ENCODE assay signal across 15 cellular contexts in genomic region chr2:121196132-121196848, GRCh38.
DNase-seq lines count a peak whose midpoint lies in the region; ATAC-seq, FAIRE-seq and TF ChIP-seq lines count a peak whose summit lies in the region.
"Had no signal": no experiment of that assay in that cellular context is flagged by ENCODE, and none has a peak within 500 bp of the region (broad histone marks: within the 10 kb centered on the region; RNA-seq: fewer than 3 reads in every experiment).

No MANE protein-coding gene starts in this region.

- no peaks in the 10 kb centered on the region for H3K9me1 ChIP-seq in keratinocyte (ENCODE audit: control insufficient read depth, extremely low read depth, insufficient read depth, low read length)

- peak; percentile 51; the same call in 2 of the 3 replicates for ATAC-seq in RWPE2 (ENCODE audit: low read depth)
- no peak for ATAC-seq in HG03196 (IDR thresholded peaks at IDR 0.05; ENCODE audit: unreplicated experiment)

- H3K4me3 Mint-ChIP-seq in activated CD4-positive, alpha-beta memory T cell treated with anti-CD3 and anti-CD28 coated beads for 36 hours = no peak overlapping the region
- H3K4me3 Mint-ChIP-seq: activated naive CD8-positive, alpha-beta T cell treated with anti-CD3 and anti-CD28 coated beads, Interleukin-2, amount 10 ng/mL, durations not matched to agents 7 days and 5 days; mesothelial cell of epicardium had no signal

- H3K27ac ChIP-seq in RWPE2 (ENCODE audit: poor library complexity, severe bottlenecking) = peak overlapping the region; percentile 93
- H3K27ac ChIP-seq in keratinocyte (ENCODE audit: control insufficient read depth, insufficient read depth, low read length) = peak overlapping the region; percentile 91
- peak overlapping the region; percentile 39 for H3K27ac ChIP-seq in temporal lobe (ENCODE audit: low read depth, low read length)
- H3K27ac ChIP-seq: parathyroid adenoma had no signal

- no peaks in the 10 kb centered on the region for H3K27me3 ChIP-seq in RWPE2 (ENCODE audit: insufficient read depth, poor library complexity, severe bottlenecking)
- no peaks in the 10 kb centered on the region for H3K27me3 ChIP-seq in keratinocyte (ENCODE audit: control insufficient read depth, extremely low read depth, insufficient read depth, low read length)
- H3K27me3 ChIP-seq: BE2C had no signal

- no peaks in the 10 kb centered on the region for H3K4me1 Mint-ChIP-seq in activated CD4-positive, alpha-beta memory T cell treated with anti-CD3 and anti-CD28 coated beads for 36 hours (ENCODE audit: low read depth)
- H3K4me1 Mint-ChIP-seq: activated naive CD8-positive, alpha-beta T cell treated with anti-CD3 and anti-CD28 coated beads, Interleukin-2, amount 10 ng/mL, durations not matched to agents 7 days and 5 days; mesothelial cell of epicardium had no signal

- CTCF ChIA-PET in activated CD4-positive, alpha-beta memory T cell treated with anti-CD3 and anti-CD28 coated beads for 36 hours (lab: Charles Lee) = no interaction called here

- H3K27ac Mint-ChIP-seq in activated CD4-positive, alpha-beta memory T cell treated with anti-CD3 and anti-CD28 coated beads for 36 hours = no peak overlapping the region
- H3K27ac Mint-ChIP-seq: activated naive CD8-positive, alpha-beta T cell treated with anti-CD3 and anti-CD28 coated beads, Interleukin-2, amount 10 ng/mL, durations not matched to agents 7 days and 5 days; mesothelial cell of epicardium had no signal

- H3K36me3 ChIP-seq in RWPE2 (ENCODE audit: low read depth) (no peaks in the 10 kb centered on the region), keratinocyte (ENCODE audit: control insufficient read depth in 2 of 2, extremely low read depth in 1 of 2, insufficient read depth in 2 of 2, low read length in 2 of 2) (no peaks in the 10 kb centered on the region)
- H3K36me3 ChIP-seq: BE2C had no signal

- dilution Hi-C loops in keratinocyte (cut with MboI; ENCODE audit: extremely low pct_ligation_motif_present, low sequenced_read_pairs) = no loop called here

- H3K27me3 Mint-ChIP-seq in activated CD4-positive, alpha-beta memory T cell treated with anti-CD3 and anti-CD28 coated beads for 36 hours = no peaks in the 10 kb centered on the region
- H3K27me3 Mint-ChIP-seq: activated naive CD8-positive, alpha-beta T cell treated with anti-CD3 and anti-CD28 coated beads, Interleukin-2, amount 10 ng/mL, durations not matched to agents 7 days and 5 days had no signal

- no peaks in the 10 kb centered on the region for H3K79me2 ChIP-seq in keratinocyte (ENCODE audit: control insufficient read depth, insufficient read depth, low read length)
- H3K79me2 ChIP-seq: parathyroid adenoma had no signal

- DNase-seq in NCI-H2029 (lab: John Stamatoyannopoulos, UW) = peak; percentile 91
- DNase-seq in RWPE2 (ENCODE audit: low spot score) = no peak
- no peak for DNase-seq in keratinocyte (ENCODE audit: low read depth, low spot score)
- DNase-seq in activated effector memory CD4-positive, alpha-beta T cell treated with anti-CD3 and anti-CD28 coated beads, Interleukin-2, amount 50 U/mL, for 16 hours = no peak
- no peak for DNase-seq in dedifferentiated amniotic fluid mesenchymal stem cell (ENCODE audit: extremely low spot score)
- no peak for DNase-seq in activated CD4-positive, alpha-beta memory T cell treated with anti-CD3 and anti-CD28 coated beads for 36 hours
- DNase-seq: activated naive CD8-positive, alpha-beta T cell treated with anti-CD3 and anti-CD28 coated beads, Interleukin-2, amount 10 ng/mL, durations not matched to agents 7 days and 5 days; BE2C; DMS53; NK-92 treated with Interleukin-12 subunit alpha and Interleukin-12 subunit beta, amount 100 ng/mL, for 24 hours had no signal

- FAIRE-seq in keratinocyte (lab: Jason Lieb, UNC) = peak; percentile 91
- FAIRE-seq: colon had no signal

- no peak overlapping the region for H3K4me3 ChIP-seq in RWPE2 (ENCODE audit: severe bottlenecking)
- no peak overlapping the region for H3K4me3 ChIP-seq in keratinocyte (ENCODE audit: control insufficient read depth in 2 of 3, extremely low read depth in 1 of 3, insufficient read depth in 2 of 3, low read depth in 1 of 3, low read length in 3 of 3)

- H4K20me1 ChIP-seq in keratinocyte (ENCODE audit: control insufficient read depth, extremely low read depth, insufficient read depth, low read length) = no peaks in the 10 kb centered on the region

- H3K9ac ChIP-seq in keratinocyte (ENCODE audit: control insufficient read depth, extremely low read depth, insufficient read depth, low read length) = peak overlapping the region; percentile 75
- H3K9ac ChIP-seq: parathyroid adenoma had no signal

- peaks cover 29% of the 10 kb centered on the region for H3K4me1 ChIP-seq in RWPE2 (ENCODE audit: insufficient read depth, poor library complexity, severe bottlenecking)
- peaks cover 33% of the 10 kb centered on the region for H3K4me1 ChIP-seq in keratinocyte (ENCODE audit: control insufficient read depth, extremely low read depth, insufficient read depth, low read length)
- H3K4me1 ChIP-seq: BE2C, parathyroid adenoma had no signal

- intact Hi-C loops in activated CD4-positive, alpha-beta memory T cell treated with anti-CD3 and anti-CD28 coated beads for 36 hours (cut with micrococcal nuclease) = no loop called here

- H3K36me3 Mint-ChIP-seq in activated CD4-positive, alpha-beta memory T cell treated with anti-CD3 and anti-CD28 coated beads for 36 hours = no peaks in the 10 kb centered on the region
- H3K36me3 Mint-ChIP-seq: activated naive CD8-positive, alpha-beta T cell treated with anti-CD3 and anti-CD28 coated beads, Interleukin-2, amount 10 ng/mL, durations not matched to agents 7 days and 5 days; mesothelial cell of epicardium had no signal

- no peaks in the 10 kb centered on the region for H3K9me3 ChIP-seq in RWPE2 (ENCODE audit: severe bottlenecking)
- no peaks in the 10 kb centered on the region for H3K9me3 ChIP-seq in keratinocyte (ENCODE audit: control insufficient read depth, low read depth, low read length)
- H3K9me3 ChIP-seq: BE2C had no signal

- TF ChIP-seq CTCF in RWPE2 (IDR thresholded peaks at IDR 0.05; ENCODE audit: poor library complexity, severe bottlenecking) (no peak), keratinocyte (optimal IDR thresholded peaks at IDR 0.05 in 1 of 3, IDR thresholded peaks at IDR 0.05 in 1 of 3, conservative IDR thresholded peaks at IDR 0.05 in 1 of 3; ENCODE audit: extremely low read depth in 1 of 3, insufficient read depth in 2 of 3, low read length in 3 of 3) (no peak)

- H3K4me2 ChIP-seq in keratinocyte (ENCODE audit: control insufficient read depth, extremely low read depth, insufficient read depth, low read depth, low read length) = peak overlapping the region; percentile 66

- H3K9me3 Mint-ChIP-seq in activated CD4-positive, alpha-beta memory T cell treated with anti-CD3 and anti-CD28 coated beads for 36 hours = no peaks in the 10 kb centered on the region
- H3K9me3 Mint-ChIP-seq: activated naive CD8-positive, alpha-beta T cell treated with anti-CD3 and anti-CD28 coated beads, Interleukin-2, amount 10 ng/mL, durations not matched to agents 7 days and 5 days; mesothelial cell of epicardium had no signal

- POLR2A ChIA-PET in activated CD4-positive, alpha-beta memory T cell treated with anti-CD3 and anti-CD28 coated beads for 36 hours (lab: Charles Lee) = no interaction called here

- H2AFZ ChIP-seq in keratinocyte (ENCODE audit: control insufficient read depth, low read length) = peak overlapping the region; percentile 48
- H2AFZ ChIP-seq: parathyroid adenoma had no signal

Comparison
In these comparisons a context has a peak if more than half of its experiments do, and no peak if none do; other contexts are left out.
1. H3K27ac ChIP-seq: peak in every context shown above with its lines; median percentile 93 in RWPE2; 91 in keratinocyte; 39 in temporal lobe.